In the genomic region with DNA sequence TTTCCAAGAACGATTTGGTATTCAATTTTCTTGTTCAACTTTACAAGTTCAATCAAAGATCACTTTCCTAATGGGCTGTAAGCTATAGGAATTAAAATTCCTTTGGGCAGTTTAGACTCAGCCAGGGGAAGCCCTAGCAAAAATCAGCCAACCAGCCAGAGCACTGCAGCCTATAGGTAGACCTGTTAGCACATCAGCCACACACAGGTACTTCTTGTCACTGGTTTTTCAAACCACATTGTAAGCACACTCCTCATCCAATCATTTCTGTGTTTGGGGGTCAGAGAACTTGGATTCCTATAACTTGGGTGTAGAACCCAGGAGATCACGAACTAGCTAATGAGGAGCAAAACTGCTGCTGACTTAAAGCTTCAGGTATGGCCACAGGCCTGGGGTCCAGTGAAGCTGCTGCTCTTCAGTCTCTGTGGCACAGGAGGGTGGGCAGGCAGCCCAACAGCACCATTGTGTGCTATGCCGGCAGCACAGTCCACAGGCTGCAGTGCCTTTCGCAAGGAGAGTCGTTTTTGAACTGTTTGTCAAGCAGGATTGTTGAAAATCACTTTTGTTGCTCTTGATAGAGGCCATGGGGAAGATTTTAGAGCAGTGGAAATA, we compare ENCODE assay signal across 1 cellular context.
TF ChIP-seq lines count a peak whose summit lies in the region.

No MANE protein-coding gene starts in this region.

TF ChIP-seq in GM23338, 12 proteins besides CTCF, POLR2A, EP300 and RAD21 (continued from another document):
- TF ChIP-seq, protein P1, sequence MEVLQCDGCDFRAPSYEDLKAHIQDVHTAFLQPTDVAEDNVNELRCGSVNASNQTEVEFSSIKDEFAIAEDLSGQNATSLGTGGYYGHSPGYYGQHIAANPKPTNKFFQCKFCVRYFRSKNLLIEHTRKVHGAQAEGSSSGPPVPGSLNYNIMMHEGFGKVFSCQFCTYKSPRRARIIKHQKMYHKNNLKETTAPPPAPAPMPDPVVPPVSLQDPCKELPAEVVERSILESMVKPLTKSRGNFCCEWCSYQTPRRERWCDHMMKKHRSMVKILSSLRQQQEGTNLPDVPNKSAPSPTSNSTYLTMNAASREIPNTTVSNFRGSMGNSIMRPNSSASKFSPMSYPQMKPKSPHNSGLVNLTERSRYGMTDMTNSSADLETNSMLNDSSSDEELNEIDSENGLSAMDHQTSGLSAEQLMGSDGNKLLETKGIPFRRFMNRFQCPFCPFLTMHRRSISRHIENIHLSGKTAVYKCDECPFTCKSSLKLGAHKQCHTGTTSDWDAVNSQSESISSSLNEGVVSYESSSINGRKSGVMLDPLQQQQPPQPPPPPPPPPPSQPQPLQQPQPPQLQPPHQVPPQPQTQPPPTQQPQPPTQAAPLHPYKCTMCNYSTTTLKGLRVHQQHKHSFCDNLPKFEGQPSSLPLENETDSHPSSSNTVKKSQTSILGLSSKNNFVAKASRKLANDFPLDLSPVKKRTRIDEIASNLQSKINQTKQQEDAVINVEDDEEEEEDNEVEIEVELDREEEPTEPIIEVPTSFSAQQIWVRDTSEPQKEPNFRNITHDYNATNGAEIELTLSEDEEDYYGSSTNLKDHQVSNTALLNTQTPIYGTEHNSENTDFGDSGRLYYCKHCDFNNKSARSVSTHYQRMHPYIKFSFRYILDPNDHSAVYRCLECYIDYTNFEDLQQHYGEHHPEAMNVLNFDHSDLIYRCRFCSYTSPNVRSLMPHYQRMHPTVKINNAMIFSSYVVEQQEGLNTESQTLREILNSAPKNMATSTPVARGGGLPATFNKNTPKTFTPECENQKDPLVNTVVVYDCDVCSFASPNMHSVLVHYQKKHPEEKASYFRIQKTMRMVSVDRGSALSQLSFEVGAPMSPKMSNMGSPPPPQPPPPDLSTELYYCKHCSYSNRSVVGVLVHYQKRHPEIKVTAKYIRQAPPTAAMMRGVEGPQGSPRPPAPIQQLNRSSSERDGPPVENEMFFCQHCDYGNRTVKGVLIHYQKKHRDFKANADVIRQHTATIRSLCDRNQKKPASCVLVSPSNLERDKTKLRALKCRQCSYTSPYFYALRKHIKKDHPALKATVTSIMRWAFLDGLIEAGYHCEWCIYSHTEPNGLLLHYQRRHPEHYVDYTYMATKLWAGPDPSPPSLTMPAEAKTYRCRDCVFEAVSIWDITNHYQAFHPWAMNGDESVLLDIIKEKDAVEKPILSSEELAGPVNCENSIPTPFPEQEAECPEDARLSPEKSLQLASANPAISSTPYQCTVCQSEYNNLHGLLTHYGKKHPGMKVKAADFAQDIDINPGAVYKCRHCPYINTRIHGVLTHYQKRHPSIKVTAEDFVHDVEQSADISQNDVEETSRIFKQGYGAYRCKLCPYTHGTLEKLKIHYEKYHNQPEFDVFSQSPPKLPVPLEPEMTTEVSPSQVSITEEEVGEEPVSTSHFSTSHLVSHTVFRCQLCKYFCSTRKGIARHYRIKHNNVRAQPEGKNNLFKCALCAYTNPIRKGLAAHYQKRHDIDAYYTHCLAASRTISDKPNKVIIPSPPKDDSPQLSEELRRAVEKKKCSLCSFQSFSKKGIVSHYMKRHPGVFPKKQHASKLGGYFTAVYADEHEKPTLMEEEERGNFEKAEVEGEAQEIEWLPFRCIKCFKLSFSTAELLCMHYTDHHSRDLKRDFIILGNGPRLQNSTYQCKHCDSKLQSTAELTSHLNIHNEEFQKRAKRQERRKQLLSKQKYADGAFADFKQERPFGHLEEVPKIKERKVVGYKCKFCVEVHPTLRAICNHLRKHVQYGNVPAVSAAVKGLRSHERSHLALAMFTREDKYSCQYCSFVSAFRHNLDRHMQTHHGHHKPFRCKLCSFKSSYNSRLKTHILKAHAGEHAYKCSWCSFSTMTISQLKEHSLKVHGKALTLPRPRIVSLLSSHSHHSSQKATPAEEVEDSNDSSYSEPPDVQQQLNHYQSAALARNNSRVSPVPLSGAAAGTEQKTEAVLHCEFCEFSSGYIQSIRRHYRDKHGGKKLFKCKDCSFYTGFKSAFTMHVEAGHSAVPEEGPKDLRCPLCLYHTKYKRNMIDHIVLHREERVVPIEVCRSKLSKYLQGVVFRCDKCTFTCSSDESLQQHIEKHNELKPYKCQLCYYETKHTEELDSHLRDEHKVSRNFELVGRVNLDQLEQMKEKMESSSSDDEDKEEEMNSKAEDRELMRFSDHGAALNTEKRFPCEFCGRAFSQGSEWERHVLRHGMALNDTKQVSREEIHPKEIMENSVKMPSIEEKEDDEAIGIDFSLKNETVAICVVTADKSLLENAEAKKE (CRISPR knock-in tag; IDR thresholded peaks at IDR 0.05): no peak
- TF ChIP-seq JUNB (IDR thresholded peaks at IDR 0.05; ENCODE audit: unreplicated experiment) (no peak), ZNF331 (CRISPR knock-in tag; IDR thresholded peaks at IDR 0.05; ENCODE audit: low read depth) (no peak), EZH2phosphoT487 (IDR thresholded peaks at IDR 0.05; ENCODE audit: unreplicated experiment) (no peak), CREB1 (CRISPR knock-in tag; IDR thresholded peaks at IDR 0.05; ENCODE audit: low read depth) (no peak)
- TF ChIP-seq, protein P2, sequence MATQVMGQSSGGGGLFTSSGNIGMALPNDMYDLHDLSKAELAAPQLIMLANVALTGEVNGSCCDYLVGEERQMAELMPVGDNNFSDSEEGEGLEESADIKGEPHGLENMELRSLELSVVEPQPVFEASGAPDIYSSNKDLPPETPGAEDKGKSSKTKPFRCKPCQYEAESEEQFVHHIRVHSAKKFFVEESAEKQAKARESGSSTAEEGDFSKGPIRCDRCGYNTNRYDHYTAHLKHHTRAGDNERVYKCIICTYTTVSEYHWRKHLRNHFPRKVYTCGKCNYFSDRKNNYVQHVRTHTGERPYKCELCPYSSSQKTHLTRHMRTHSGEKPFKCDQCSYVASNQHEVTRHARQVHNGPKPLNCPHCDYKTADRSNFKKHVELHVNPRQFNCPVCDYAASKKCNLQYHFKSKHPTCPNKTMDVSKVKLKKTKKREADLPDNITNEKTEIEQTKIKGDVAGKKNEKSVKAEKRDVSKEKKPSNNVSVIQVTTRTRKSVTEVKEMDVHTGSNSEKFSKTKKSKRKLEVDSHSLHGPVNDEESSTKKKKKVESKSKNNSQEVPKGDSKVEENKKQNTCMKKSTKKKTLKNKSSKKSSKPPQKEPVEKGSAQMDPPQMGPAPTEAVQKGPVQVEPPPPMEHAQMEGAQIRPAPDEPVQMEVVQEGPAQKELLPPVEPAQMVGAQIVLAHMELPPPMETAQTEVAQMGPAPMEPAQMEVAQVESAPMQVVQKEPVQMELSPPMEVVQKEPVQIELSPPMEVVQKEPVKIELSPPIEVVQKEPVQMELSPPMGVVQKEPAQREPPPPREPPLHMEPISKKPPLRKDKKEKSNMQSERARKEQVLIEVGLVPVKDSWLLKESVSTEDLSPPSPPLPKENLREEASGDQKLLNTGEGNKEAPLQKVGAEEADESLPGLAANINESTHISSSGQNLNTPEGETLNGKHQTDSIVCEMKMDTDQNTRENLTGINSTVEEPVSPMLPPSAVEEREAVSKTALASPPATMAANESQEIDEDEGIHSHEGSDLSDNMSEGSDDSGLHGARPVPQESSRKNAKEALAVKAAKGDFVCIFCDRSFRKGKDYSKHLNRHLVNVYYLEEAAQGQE (IDR thresholded peaks at IDR 0.05; ENCODE audit: unreplicated experiment): no peak
- TF ChIP-seq, protein P3, sequence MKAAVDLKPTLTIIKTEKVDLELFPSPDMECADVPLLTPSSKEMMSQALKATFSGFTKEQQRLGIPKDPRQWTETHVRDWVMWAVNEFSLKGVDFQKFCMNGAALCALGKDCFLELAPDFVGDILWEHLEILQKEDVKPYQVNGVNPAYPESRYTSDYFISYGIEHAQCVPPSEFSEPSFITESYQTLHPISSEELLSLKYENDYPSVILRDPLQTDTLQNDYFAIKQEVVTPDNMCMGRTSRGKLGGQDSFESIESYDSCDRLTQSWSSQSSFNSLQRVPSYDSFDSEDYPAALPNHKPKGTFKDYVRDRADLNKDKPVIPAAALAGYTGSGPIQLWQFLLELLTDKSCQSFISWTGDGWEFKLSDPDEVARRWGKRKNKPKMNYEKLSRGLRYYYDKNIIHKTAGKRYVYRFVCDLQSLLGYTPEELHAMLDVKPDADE (IDR thresholded peaks at IDR 0.05): no peak
TF ChIP-seq in GM23338: peak in this region for 0.
